Comparison of ENCODE assay signal across 8 cellular contexts in genomic region chr3:52339612-52340011, GRCh38. TPM values are rescaled to one million over a fixed set of nuclear protein-coding genes. Genes with fewer than 3 reads are reported as not detected.
DNase-seq lines count a peak whose midpoint lies in the region; ATAC-seq and TF ChIP-seq lines count a peak whose summit lies in the region.

No MANE protein-coding gene starts in this region.

- no peak overlapping the region for H3K4me3 Mint-ChIP-seq in activated CD8-positive, alpha-beta T cell treated with anti-CD3 and anti-CD28 coated beads for 36 hours
- H3K4me3 Mint-ChIP-seq in nephron progenitor cell, result no peak overlapping the region

- CTCF ChIA-PET in activated CD8-positive, alpha-beta T cell treated with anti-CD3 and anti-CD28 coated beads for 36 hours (lab: Charles Lee), result interaction anchor here (0.7 to 10.7 kb wide), 73 partner anchors 10 to 338 kb away, joined by 3 to 264 read pairs (median 5); partner anchors contain the start of genes ALAS1, DNAH1, GLYCTK and SEMA3G

- H3K36me3 Mint-ChIP-seq in activated CD8-positive, alpha-beta T cell treated with anti-CD3 and anti-CD28 coated beads for 36 hours (ENCODE audit: low read depth), result no peaks in the 10 kb centered on the region
- H3K36me3 Mint-ChIP-seq in nephron progenitor cell (ENCODE audit: low read depth), result no peaks in the 10 kb centered on the region

- peak; percentile 83 for DNase-seq in COLO829 (ENCODE audit: low spot score)
- peak; percentile 79 for DNase-seq in HT-29 (ENCODE audit: low spot score)
- DNase-seq in NCI-H748 treated with DMSO at 0.1 percent for 48 hours (lab: John Stamatoyannopoulos, UW), result peak; percentile 76
- DNase-seq in activated CD8-positive, alpha-beta T cell treated with anti-CD3 and anti-CD28 coated beads for 36 hours, result peak; percentile 63
- DNase-seq in fibroblast of gingiva (ENCODE audit: low read depth), result peak; percentile 82
- DNase-seq in nephron progenitor cell, result peak; percentile 46

- TF ChIP-seq CTCF in activated CD8-positive, alpha-beta T cell treated with anti-CD3 and anti-CD28 coated beads for 36 hours (IDR thresholded peaks at IDR 0.05), result peak; percentile 88
- peak; percentile 67 for TF ChIP-seq CTCF in nephron progenitor cell (IDR thresholded peaks at IDR 0.05)

- POLR2A ChIA-PET in activated CD8-positive, alpha-beta T cell treated with anti-CD3 and anti-CD28 coated beads for 36 hours (lab: Charles Lee), result interaction anchor here (0.7 to 1.1 kb wide), 9 partner anchors 13 to 119 kb away, joined by 3 to 5 read pairs (median 3); no protein-coding TSS in a partner anchor

- H3K27ac Mint-ChIP-seq in activated CD8-positive, alpha-beta T cell treated with anti-CD3 and anti-CD28 coated beads for 36 hours, result no peak overlapping the region
- no peak overlapping the region for H3K27ac Mint-ChIP-seq in nephron progenitor cell

- intact Hi-C loops in activated CD8-positive, alpha-beta T cell treated with anti-CD3 and anti-CD28 coated beads for 36 hours (cut with micrococcal nuclease), result loop anchor here (2.0 kb wide), 2 partner anchors 51 to 119 kb away; no protein-coding TSS in a partner anchor

- ATAC-seq in activated CD8-positive, alpha-beta T cell treated with anti-CD3 and anti-CD28 coated beads for 36 hours, result peak; percentile 84
- ATAC-seq in HG03571 (IDR thresholded peaks at IDR 0.05; ENCODE audit: unreplicated experiment), result no peak
- no peak for ATAC-seq in HG03175 (IDR thresholded peaks at IDR 0.05; ENCODE audit: unreplicated experiment)

- no peaks in the 10 kb centered on the region for H3K9me3 Mint-ChIP-seq in activated CD8-positive, alpha-beta T cell treated with anti-CD3 and anti-CD28 coated beads for 36 hours
- no peaks in the 10 kb centered on the region for H3K9me3 Mint-ChIP-seq in nephron progenitor cell

- no peaks in the 10 kb centered on the region for H3K27me3 Mint-ChIP-seq in activated CD8-positive, alpha-beta T cell treated with anti-CD3 and anti-CD28 coated beads for 36 hours
- H3K27me3 Mint-ChIP-seq in nephron progenitor cell (ENCODE audit: low read depth, poor library complexity), result peaks cover 34% of the 10 kb centered on the region

- H3K4me1 Mint-ChIP-seq in activated CD8-positive, alpha-beta T cell treated with anti-CD3 and anti-CD28 coated beads for 36 hours (ENCODE audit: low read depth), result peaks cover 3% of the 10 kb centered on the region
- no peaks in the 10 kb centered on the region for H3K4me1 Mint-ChIP-seq in nephron progenitor cell

RNA-seq across cellular contexts. Expression of gene DNAH1, which starts 23.5 kb away (rescaled TPM):
- total RNA-seq in HT-29 (2014; rRNA removed; shearing (Covaris generic)), result 1.4 and 4.0 TPM in 2 replicates
- total RNA-seq in activated CD8-positive, alpha-beta T cell treated with anti-CD3 and anti-CD28 coated beads for 36 hours, result 10 to 100 TPM in 1 of 2 experiments, 1 to 10 TPM in 1; 9.2 to 10.2 TPM

RNA-seq across cellular contexts. Expression of gene GLYCTK, which starts 52.0 kb away (rescaled TPM):
- total RNA-seq in HT-29 (2014; rRNA removed; shearing (Covaris generic)), result 23.0 and 29.0 TPM in 2 replicates
- 10 to 100 TPM; 21.6 to 21.9 TPM for total RNA-seq in activated CD8-positive, alpha-beta T cell treated with anti-CD3 and anti-CD28 coated beads for 36 hours
